In the genomic region with DNA sequence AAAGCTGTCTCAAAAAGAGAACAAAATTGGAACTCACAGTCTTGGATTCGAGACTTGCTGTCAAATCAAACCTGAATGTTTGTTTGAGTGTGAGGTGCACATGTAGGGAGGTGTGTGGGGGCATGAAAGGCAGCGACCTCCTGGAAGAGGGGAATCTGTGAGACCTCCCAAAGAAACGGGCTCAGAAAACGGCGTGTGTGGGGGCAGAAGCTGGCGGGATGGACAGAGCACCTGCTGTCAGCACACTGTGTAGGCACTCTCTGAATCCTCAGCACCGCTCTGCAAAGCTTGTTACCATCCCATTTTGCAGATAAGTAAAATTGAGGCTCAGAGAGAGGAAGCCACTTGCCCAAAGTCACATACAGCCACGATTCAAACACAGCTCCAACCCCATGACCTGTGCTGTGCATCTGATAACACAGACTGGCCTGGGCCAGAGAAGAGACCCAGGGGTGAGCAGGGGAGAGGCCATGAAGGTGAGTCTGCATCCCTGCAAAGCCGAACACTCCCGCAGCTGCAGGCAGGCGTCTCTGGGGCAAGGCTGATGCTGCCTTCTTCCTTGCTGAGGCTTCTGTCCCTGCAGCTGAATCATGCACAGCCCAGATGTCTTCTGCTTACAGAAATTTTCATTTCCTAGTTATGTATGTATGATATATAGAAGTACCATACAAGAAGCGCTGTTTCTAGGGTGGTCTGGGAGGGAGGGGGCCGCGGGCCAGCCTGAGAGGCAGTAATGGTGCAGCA, we compare ENCODE assay signal across 17 cellular contexts.
A peak's percentile ranks its signal among the peaks of the same experiment; 100 is the strongest.
DNase-seq lines count a peak whose midpoint lies in the region; ATAC-seq and TF ChIP-seq lines count a peak whose summit lies in the region.
"Had no signal": no experiment of that assay in that cellular context is flagged by ENCODE, and none has a peak within 500 bp of the region (broad histone marks: within the 10 kb centered on the region; RNA-seq: fewer than 3 reads in every experiment).

No MANE protein-coding gene starts in this region.

- DNase-seq in heart left ventricle (peak in 3 of 5 donors; percentile 5 to 13 (median 6)), left ventricle myocardium superior (no peak), hepatocyte (ENCODE audit: low spot score) (no peak), posterior vena cava (ENCODE audit: low spot score) (peak; percentile 47), mucosa of gallbladder (ENCODE audit: low spot score) (no peak), A673 (ENCODE audit: low spot score) (no peak), NCI-H524 treated with DMSO at 0.1 percent for 48 hours (lab: John Stamatoyannopoulos, UW) (no peak)
- DNase-seq: COR-L47, GF-D8, GOT3, KBM-7, NCI-H1417 treated with DMSO at 0.1 percent for 48 hours, NCI-H2029, NCI-H2171 treated with DMSO at 0.1 percent for 48 hours, NCI-H446 treated with DMSO at 0.1 percent for 48 hours, OCI-M1 had no signal

- no peak overlapping the region for H3K27ac ChIP-seq in heart left ventricle
- peak overlapping the region; percentile 83 for H3K27ac ChIP-seq in hepatocyte
- no peak overlapping the region for H3K27ac ChIP-seq in A673 (ENCODE audit: low read depth, low read length, poor library complexity, severe bottlenecking)
- H3K27ac ChIP-seq: A549 had no signal

- peaks cover 0 to 3% (median 0%) of the 10 kb centered on the region in 9 donors for H3K27me3 ChIP-seq in heart left ventricle
- H3K27me3 ChIP-seq in hepatocyte: no peaks in the 10 kb centered on the region
- peaks cover 5% of the 10 kb centered on the region for H3K27me3 ChIP-seq in A673 (replicated peaks; ENCODE audit: insufficient read depth, low read depth, low read length, poor library complexity)

- no peak overlapping the region for H3K4me2 ChIP-seq in hepatocyte
- H3K4me2 ChIP-seq: A549 had no signal

- no peaks in the 10 kb centered on the region for H3K79me2 ChIP-seq in hepatocyte

- H3K36me3 ChIP-seq in heart left ventricle: no peaks in the 10 kb centered on the region
- H3K36me3 ChIP-seq in hepatocyte (replicated peaks; ENCODE audit: insufficient read depth, low read depth): no peaks in the 10 kb centered on the region
- H3K36me3 ChIP-seq in A673 (ENCODE audit: insufficient read depth, low read length, poor library complexity, severe bottlenecking): no peaks in the 10 kb centered on the region

- H3K9me3 ChIP-seq in heart left ventricle (peaks cover 0 to 37% (median 13%) of the 10 kb centered on the region in 12 donors), hepatocyte (ENCODE audit: low read depth) (peaks cover 7% of the 10 kb centered on the region), A673 (ENCODE audit: low read depth, low read length, poor library complexity, severe bottlenecking) (peaks cover 8% of the 10 kb centered on the region)

- no peak for TF ChIP-seq POLR2A in heart left ventricle (IDR thresholded peaks at IDR 0.05)

- no peak overlapping the region for H2AFZ ChIP-seq in hepatocyte

- ATAC-seq in heart left ventricle (no peak), left ventricle myocardium superior (no peak)
- ATAC-seq: A549 had no signal

- POLR2A ChIA-PET in A673 (lab: Charles Lee; ENCODE audit: low non-redundant PET): interaction anchor here (0.6 kb wide), 1 partner anchor 365 kb away, joined by 3 read pairs; no protein-coding TSS in a partner anchor

- BruUV-seq in A673 (replicated peaks; lab: Mats Ljungman, UMichigan): no TSS peak

- no peaks in the 10 kb centered on the region for H3K4me1 ChIP-seq in heart left ventricle
- peaks cover 20% of the 10 kb centered on the region for H3K4me1 ChIP-seq in hepatocyte (ENCODE audit: insufficient read depth)
- no peaks in the 10 kb centered on the region for H3K4me1 ChIP-seq in A673 (ENCODE audit: insufficient read depth, low read length, poor library complexity, severe bottlenecking)
- H3K4me1 ChIP-seq: A549 had no signal

- H3K9me2 ChIP-seq in hepatocyte (replicated peaks; ENCODE audit: insufficient read depth): no peaks in the 10 kb centered on the region

- no peak for TF ChIP-seq CTCF in heart left ventricle (IDR thresholded peaks at IDR 0.05)
- no peak for TF ChIP-seq CTCF in hepatocyte (IDR thresholded peaks at IDR 0.05; ENCODE audit: poor library complexity)
- TF ChIP-seq CTCF in A673 (conservative IDR thresholded peaks at IDR 0.05; ENCODE audit: low read depth, low read length): no peak

- CTCF ChIA-PET in A673 (lab: Charles Lee): no interaction called here

- no peak overlapping the region for H3K4me3 ChIP-seq in heart left ventricle
- no peak overlapping the region for H3K4me3 ChIP-seq in hepatocyte
- no peak overlapping the region for H3K4me3 ChIP-seq in A673 (ENCODE audit: low read depth, low read length, poor library complexity, severe bottlenecking)
- H3K4me3 ChIP-seq: A549 had no signal

- H4K20me1 ChIP-seq in hepatocyte (ENCODE audit: insufficient read depth, poor library complexity, severe bottlenecking): no peaks in the 10 kb centered on the region

- 78 to 88% (median 83%) methylated on average over 14 of the region's 14 CpGs for WGBS in heart left ventricle, 4 donors
- 90% methylated on average over 14 of the region's 14 CpGs for WGBS in hepatocyte (ENCODE audit: low lambda C conversion rate, missing lambda C conversion rate)

- intact Hi-C loops in heart left ventricle (cut with DNase I) (loop anchor here in 1 of 10 donors (10.0 kb wide), 1 partner anchor 65 kb away; no protein-coding TSS in a partner anchor), left ventricle myocardium superior (cut with micrococcal nuclease) (no loop called here), posterior vena cava (cut with DNase I) (no loop called here), A673 (cut with micrococcal nuclease; ENCODE audit: unreplicated experiment) (no loop called here)

Comparison
In these comparisons a context has a peak if more than half of its experiments do, and no peak if none do; other contexts are left out.
1. DNase-seq: peak in heart left ventricle (3 of 5) and posterior vena cava (single experiment); none in left ventricle myocardium superior (single experiment), hepatocyte (single experiment), mucosa of gallbladder (single experiment), A673 (single experiment) and NCI-H524 treated with DMSO at 0.1 percent for 48 hours (single experiment).